Comparison of ENCODE assay signal across 20 cellular contexts in the genomic region with DNA sequence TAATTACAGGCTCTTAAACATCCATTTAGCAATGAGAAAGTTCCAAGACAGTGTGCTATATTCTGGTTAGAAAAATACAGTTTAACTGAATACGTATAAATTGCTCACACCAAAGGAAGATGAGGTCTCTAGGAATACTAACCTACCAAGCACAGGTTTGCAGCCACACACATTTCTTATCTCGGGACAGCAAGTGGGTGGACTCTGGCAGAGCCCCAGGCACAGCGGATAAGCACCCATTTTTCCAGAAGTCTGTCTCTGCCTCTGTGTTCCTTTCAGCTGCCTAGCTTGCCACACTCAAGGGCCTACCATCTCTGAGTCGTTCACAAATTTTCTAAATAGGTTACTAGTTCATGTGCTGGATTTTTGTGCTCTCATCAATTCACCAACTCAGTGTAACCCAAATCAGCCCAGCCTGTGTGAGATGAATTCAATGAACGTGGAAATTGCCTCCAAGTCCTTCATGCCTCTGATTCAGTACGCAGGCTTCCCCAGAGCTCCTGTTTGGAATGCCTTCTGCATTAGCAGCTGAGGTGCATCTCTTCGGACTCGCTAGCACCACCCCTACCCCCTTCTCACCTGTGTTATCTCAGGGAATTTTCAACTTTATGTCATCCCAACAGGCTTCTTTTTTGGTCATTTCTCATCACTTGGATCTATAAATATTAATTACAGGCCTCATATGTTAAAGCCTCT.
"Had no signal": no experiment of that assay in that cellular context is flagged by ENCODE, and none has a peak within 500 bp of the region (broad histone marks: within the 10 kb centered on the region; RNA-seq: fewer than 3 reads in every experiment).

No MANE protein-coding gene starts in this region.

- H3K27ac ChIP-seq: brain microvascular endothelial cell, coronary artery, left ventricle myocardium inferior, prostate gland, right atrium auricular region, suprapubic skin had no signal

- H3K36me3 ChIP-seq: brain microvascular endothelial cell, left ventricle myocardium inferior, prostate gland, right atrium auricular region, suprapubic skin, upper lobe of left lung had no signal

- H3K4me3 ChIP-seq: coronary artery, left ventricle myocardium inferior, mucosa of descending colon, prostate gland, right atrium auricular region, suprapubic skin, upper lobe of left lung had no signal

- H3K9me3 ChIP-seq: left ventricle myocardium inferior, mucosa of descending colon, prostate gland, right atrium auricular region, suprapubic skin, upper lobe of left lung had no signal

- H3K4me1 ChIP-seq: left ventricle myocardium inferior, prostate gland, right atrium auricular region, suprapubic skin, upper lobe of left lung had no signal

- H3K27me3 ChIP-seq: brain microvascular endothelial cell, right atrium auricular region, suprapubic skin, upper lobe of left lung had no signal

- DNase-seq: activated CD4-positive, alpha-beta T cell treated with anti-CD3 and anti-CD28 coated beads, Interleukin-2, amount 10 ng/mL, durations not matched to agents 24 days and 14 days; activated CD4-positive, CD25-positive, alpha-beta regulatory T cell; activated CD8-positive, alpha-beta T cell treated with anti-CD3 and anti-CD28 coated beads for 36 hours; activated naive CD4-positive, alpha-beta T cell; activated naive CD8-positive, alpha-beta T cell treated with anti-CD3 and anti-CD28 coated beads, Interleukin-2, amount 10 ng/mL, durations not matched to agents 7 days and 5 days; activated T-cell treated with anti-CD3 and anti-CD28 coated beads, Interleukin-2, amount 50 U/mL, for 1 hour; anterior cingulate cortex; brain microvascular endothelial cell; foreskin melanocyte; hypothalamus; left ventricle myocardium inferior; mucosa of descending colon; naive B cell; stimulated activated naive CD8-positive, alpha-beta T cell treated with anti-CD3 and anti-CD28 coated beads, Interleukin-15, amount 100 ng/mL, for 72 hours; T-cell; upper lobe of left lung had no signal
